8 cellular contexts compared by ENCODE assay signal in the genomic region with DNA sequence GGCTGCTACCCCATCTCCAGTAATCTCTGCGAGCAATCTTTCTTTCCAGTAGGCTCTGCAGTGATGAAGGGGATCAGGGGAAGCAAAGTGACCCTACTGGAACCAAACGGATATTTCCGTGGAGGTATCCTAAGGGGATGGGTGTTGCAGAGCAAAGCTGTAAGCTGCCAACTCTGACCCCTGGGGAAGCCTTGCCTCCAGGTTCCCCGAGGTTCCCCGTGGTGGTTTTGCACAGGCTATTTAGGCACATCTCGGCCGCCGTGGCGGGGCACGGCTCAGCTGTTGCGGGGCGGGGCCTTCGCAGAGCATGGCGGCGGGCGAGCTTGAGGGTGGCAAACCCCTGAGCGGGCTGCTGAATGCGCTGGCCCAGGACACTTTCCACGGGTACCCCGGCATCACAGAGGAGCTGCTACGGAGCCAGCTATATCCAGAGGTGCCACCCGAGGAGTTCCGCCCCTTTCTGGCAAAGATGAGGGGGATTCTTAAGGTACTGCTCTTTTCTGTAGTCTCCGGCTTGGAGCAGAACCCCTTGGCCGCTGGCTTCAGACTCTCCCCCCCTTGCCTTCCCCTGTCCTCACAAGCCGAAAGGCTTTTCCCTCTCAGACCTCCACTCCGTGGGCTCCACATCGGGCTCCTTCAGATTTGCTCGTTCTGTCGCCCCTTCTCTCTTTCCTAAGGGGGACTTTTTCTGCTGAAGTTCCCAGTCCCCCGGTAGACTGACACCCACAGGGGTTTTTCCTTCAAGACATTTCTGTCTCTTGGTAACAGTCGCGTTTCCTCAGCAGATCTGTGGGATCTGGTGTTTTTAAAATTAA. TPM values are rescaled to one million over a fixed set of nuclear protein-coding genes. Genes with fewer than 3 reads are reported as not detected.
DNase-seq lines count a peak whose midpoint lies in the region; ATAC-seq, FAIRE-seq and TF ChIP-seq lines count a peak whose summit lies in the region.

TSS of gene COMMD1 (plus strand) at position 303 of the 815 bp plus-strand sequence. CDS start at position 308, 5 bp downstream.

- H3K4me3 ChIP-seq in right atrium auricular region = peak within 1 kb of the TSS; percentile 88 to 95
- peak within 1 kb of the TSS; percentile 52 to 78 for H3K4me3 ChIP-seq in uterus

- no peaks in the 10 kb centered on the region for H3K27me3 ChIP-seq in right atrium auricular region
- H3K27me3 ChIP-seq in uterus = no peaks in the 10 kb centered on the region

- ATAC-seq in HG02610 (IDR thresholded peaks at IDR 0.05; ENCODE audit: unreplicated experiment) = peak; percentile 98

- H3K9me3 ChIP-seq in right atrium auricular region (no peaks in the 10 kb centered on the region), uterus (no peaks in the 10 kb centered on the region)

- peak; percentile 91 for FAIRE-seq in GM12891 (lab: Jason Lieb, UNC)

- H3K27ac ChIP-seq in right atrium auricular region (peak within 1 kb of the TSS; percentile 78 to 82), uterus (peak within 1 kb of the TSS; percentile 72 to 75)

- TF ChIP-seq POLR2A in GM12891 (IDR thresholded peaks at IDR 0.05; ENCODE audit: low read depth, low read length) (peak; percentile 89), uterus (IDR thresholded peaks at IDR 0.05) (peak in 1 of 2 donors; percentile 36)

- intact Hi-C loops in uterus (cut with DNase I; ENCODE audit: low total_unique reads) = no loop called here

- no peaks in the 10 kb centered on the region for H3K36me3 ChIP-seq in right atrium auricular region
- no peaks in the 10 kb centered on the region for H3K36me3 ChIP-seq in uterus

- DNase-seq in GM12891 (ENCODE audit: insufficient read length, low spot score) = peak; percentile 56
- DNase-seq in NCI-H1092 treated with DMSO at 0.1 percent for 48 hours (lab: John Stamatoyannopoulos, UW) = peak; percentile 62
- peak; percentile 53 to 87 (median 71) for DNase-seq in T-helper 2 cell
- peak in 55 of 56 donors; percentile 22 to 89 (median 76) for DNase-seq in amygdala (lab: John Stamatoyannopoulos, UW)
- DNase-seq in right atrium auricular region (ENCODE audit: low spot score) = peak; percentile 80
- DNase-seq in putamen (ENCODE audit: low spot score) = peak; percentile 83
- peak; percentile 61 to 69 for DNase-seq in uterus

- H3K4me1 ChIP-seq in right atrium auricular region (peaks cover 0 to 20% of the 10 kb centered on the region in 2 donors), uterus (peaks cover 0 to 3% of the 10 kb centered on the region in 2 donors)

- TF ChIP-seq CTCF in right atrium auricular region (IDR thresholded peaks at IDR 0.05) = peak in 1 of 2 donors; percentile 21
- no peak for TF ChIP-seq CTCF in uterus (IDR thresholded peaks at IDR 0.05)

TF ChIP-seq in GM12891, 5 proteins besides CTCF, POLR2A, EP300 and RAD21:
- TF ChIP-seq TAF1 (IDR thresholded peaks at IDR 0.05; ENCODE audit: low read depth, low read length) (peak; percentile 97), POU2F2 (IDR thresholded peaks at IDR 0.05; ENCODE audit: low read depth, low read length) (peak; percentile 88), PAX5 (IDR thresholded peaks at IDR 0.05; ENCODE audit: insufficient read depth, low read length, severe bottlenecking) (peak; percentile 56), POLR2AphosphoS5 (IDR thresholded peaks at IDR 0.05; ENCODE audit: low read depth, low read length) (peak; percentile 81), SPI1 (IDR thresholded peaks at IDR 0.05; ENCODE audit: low read depth, low read length) (no peak)

RNA-seq across cellular contexts. Expression of gene COMMD1, which starts in this region (rescaled TPM):
- 94.9 TPM for polyA plus RNA-seq in GM12891 (2012; ENCODE audit: low read depth, missing spikeins)
- total RNA-seq in right atrium auricular region = 10 to 100 TPM; 54.5 to 66.0 TPM
- total RNA-seq in uterus = 10 to 100 TPM in 3 of 4 donors, 1 to 10 TPM in 1; 8.5 to 80.7 (median 48.2) TPM

Comparison
In these comparisons a context has a peak if more than half of its experiments do, and no peak if none do; other contexts are left out.
1. Peak in every context shown above with its lines: DNase-seq, ATAC-seq, H3K4me3 ChIP-seq and H3K27ac ChIP-seq.